ENCODE assay signal across 21 cellular contexts in genomic region chr1:24301395-24302175, GRCh38. TPM values are rescaled to one million over a fixed set of nuclear protein-coding genes. Genes with fewer than 3 reads are reported as not detected.
DNase-seq lines count a peak whose midpoint lies in the region; ATAC-seq, FAIRE-seq and TF ChIP-seq lines count a peak whose summit lies in the region.
"Had no signal": no experiment of that assay in that cellular context is flagged by ENCODE, and none has a peak within 500 bp of the region (broad histone marks: within the 10 kb centered on the region; RNA-seq: fewer than 3 reads in every experiment).

No MANE protein-coding gene starts in this region.

- peaks cover 18% of the 10 kb centered on the region for H3K27me3 ChIP-seq in astrocyte (ENCODE audit: insufficient read depth, low read length)

- H3K9me3 ChIP-seq in A549 (no peaks in the 10 kb centered on the region), HEK293 (ENCODE audit: control insufficient read depth, insufficient read depth, low read depth, low read length) (no peaks in the 10 kb centered on the region), astrocyte (ENCODE audit: insufficient read depth, low read depth, low read length) (no peaks in the 10 kb centered on the region)
- H3K9me3 ChIP-seq: neutrophil had no signal

- H3K4me3 ChIP-seq in A549 (no peak overlapping the region), HEK293 (ENCODE audit: low read depth, low read length) (no peak overlapping the region), astrocyte (ENCODE audit: insufficient read depth, low read depth, low read length) (no peak overlapping the region), foreskin fibroblast (ENCODE audit: low read depth in 1 of 2, low read length in 2 of 2) (no peak overlapping the region)

- H3K4me2 ChIP-seq in A549 = no peak overlapping the region
- H3K4me2 ChIP-seq in astrocyte (ENCODE audit: low read length) = no peak overlapping the region

- no peaks in the 10 kb centered on the region for H3K9me3 Mint-ChIP-seq in astrocyte (ENCODE audit: unreplicated experiment)
- H3K9me3 Mint-ChIP-seq in stimulated activated naive B cell treated with anti-CD40 and anti-IgM and Interleukin-4, amounts not matched to agents 10 μg/mL and 1 μg/mL and 100 μg/mL, for 72 hours = no peaks in the 10 kb centered on the region
- H3K9me3 Mint-ChIP-seq: activated T-helper 17 cell treated with anti-CD3 and anti-CD28 coated beads, Interleukin-2, amount 50 U/mL, for 72 hours; CD8-positive, alpha-beta memory T cell; mesothelial cell of epicardium had no signal

- TF ChIP-seq RAD21 in A549 (conservative IDR thresholded peaks at IDR 0.05 in 1 of 2, IDR thresholded peaks at IDR 0.05 in 1 of 2) = no peak

- H3K27me3 Mint-ChIP-seq in astrocyte (ENCODE audit: low read depth, unreplicated experiment) = peaks cover 32% of the 10 kb centered on the region
- peaks cover 22 to 46% of the 10 kb centered on the region in 2 donors for H3K27me3 Mint-ChIP-seq in stimulated activated naive B cell treated with anti-CD40 and anti-IgM and Interleukin-4, amounts not matched to agents 10 μg/mL and 1 μg/mL and 100 μg/mL, for 72 hours

- H4K20me1 ChIP-seq in astrocyte (ENCODE audit: insufficient read depth, low read length) = no peaks in the 10 kb centered on the region

- FAIRE-seq in A549 (lab: Jason Lieb, UNC) (no peak), astrocyte (lab: Jason Lieb, UNC) (no peak)
- FAIRE-seq: GM12892, HTR-8/SVneo had no signal

- no peak overlapping the region for H3K9ac ChIP-seq in astrocyte (ENCODE audit: low read length)

- no peak for TF ChIP-seq POLR2A in A549 (IDR thresholded peaks at IDR 0.05; ENCODE audit: low read length)

- TF ChIP-seq CTCF in A549 (IDR thresholded peaks at IDR 0.05) (no peak), HEK293 (tag by site-specific recombination; IDR thresholded peaks at IDR 0.05) (no peak), astrocyte (IDR thresholded peaks at IDR 0.05; ENCODE audit: insufficient read depth, low read depth, low read length) (no peak), foreskin fibroblast (IDR thresholded peaks at IDR 0.05; ENCODE audit: low read depth, low read length) (no peak)

- no peak for DNase-seq in A549 (ENCODE audit: low read depth in 1 of 2, low spot score in 1 of 2)
- DNase-seq in astrocyte (ENCODE audit: low read depth) = peak; percentile 27
- DNase-seq in foreskin fibroblast = peak; percentile 37 to 58
- DNase-seq in stimulated activated naive B cell treated with anti-CD40 and anti-IgM and Interleukin-4, amounts not matched to agents 10 μg/mL and 1 μg/mL and 100 μg/mL, for 72 hours = no peak
- no peak for DNase-seq in NOMO-1 (lab: John Stamatoyannopoulos, UW; ENCODE audit: unreplicated experiment in 2 of 2)
- no peak for DNase-seq in midbrain (lab: John Stamatoyannopoulos, UW)
- DNase-seq in NCI-H2196 (lab: John Stamatoyannopoulos, UW; ENCODE audit: unreplicated experiment) = no peak
- DNase-seq: CD8-positive, alpha-beta memory T cell; H7; islet precursor cell; NCI-H1694 treated with DMSO at 0.1 percent for 48 hours; right cardiac atrium; Right ventricle myocardium superior had no signal

- ATAC-seq in A549 = no peak
- ATAC-seq in stimulated activated naive B cell treated with anti-CD40 and anti-IgM and Interleukin-4, amounts not matched to agents 10 μg/mL and 1 μg/mL and 100 μg/mL, for 72 hours (replicated peaks) = no peak
- ATAC-seq: activated CD4-positive, CD25-positive, alpha-beta regulatory T cell treated with anti-CD3 and anti-CD28 coated beads, Interleukin-2, amount 50 U/mL, for 24 hours; activated T-helper 17 cell treated with anti-CD3 and anti-CD28 coated beads, Interleukin-2, amount 50 U/mL, for 72 hours; right cardiac atrium had no signal

- no peak overlapping the region for H2AFZ ChIP-seq in astrocyte (ENCODE audit: low read depth, low read length)

- POLR2A ChIA-PET in A549 (lab: Yijun Ruan, JAX) = no interaction called here
- POLR2A ChIA-PET in HEK293 (lab: Yijun Ruan, JAX) = interaction anchor here (1.0 to 1.4 kb wide), 2 partner anchors 14 to 21 kb away, joined by 4 to 5 read pairs; no protein-coding TSS in a partner anchor

- H3K27ac ChIP-seq in A549 = peak overlapping the region; percentile 4 to 66; a peak in 4 of 6 replicates
- no peak overlapping the region for H3K27ac ChIP-seq in HEK293 (ENCODE audit: extremely low read depth, low read depth, low read length)
- no peak overlapping the region for H3K27ac ChIP-seq in astrocyte (ENCODE audit: low read depth, low read length)
- H3K27ac ChIP-seq: neutrophil had no signal

- no peak overlapping the region for H3K4me3 Mint-ChIP-seq in astrocyte (ENCODE audit: unreplicated experiment)
- no peak overlapping the region for H3K4me3 Mint-ChIP-seq in stimulated activated naive B cell treated with anti-CD40 and anti-IgM and Interleukin-4, amounts not matched to agents 10 μg/mL and 1 μg/mL and 100 μg/mL, for 72 hours
- H3K4me3 Mint-ChIP-seq: activated T-helper 17 cell treated with anti-CD3 and anti-CD28 coated beads, Interleukin-2, amount 50 U/mL, for 72 hours; CD8-positive, alpha-beta memory T cell; mesothelial cell of epicardium had no signal

- no peaks in the 10 kb centered on the region for H3K4me1 Mint-ChIP-seq in astrocyte (ENCODE audit: low read depth, unreplicated experiment)
- no peaks in the 10 kb centered on the region for H3K4me1 Mint-ChIP-seq in stimulated activated naive B cell treated with anti-CD40 and anti-IgM and Interleukin-4, amounts not matched to agents 10 μg/mL and 1 μg/mL and 100 μg/mL, for 72 hours
- H3K4me1 Mint-ChIP-seq: activated T-helper 17 cell treated with anti-CD3 and anti-CD28 coated beads, Interleukin-2, amount 50 U/mL, for 72 hours; CD8-positive, alpha-beta memory T cell had no signal

- WGBS in A549 (ENCODE audit: missing lambda C conversion rate) = 72% methylated on average over 6 of the region's 6 CpGs

- H3K36me3 Mint-ChIP-seq in astrocyte (ENCODE audit: low read depth, unreplicated experiment) = no peaks in the 10 kb centered on the region
- no peaks in the 10 kb centered on the region for H3K36me3 Mint-ChIP-seq in stimulated activated naive B cell treated with anti-CD40 and anti-IgM and Interleukin-4, amounts not matched to agents 10 μg/mL and 1 μg/mL and 100 μg/mL, for 72 hours
- H3K36me3 Mint-ChIP-seq: CD8-positive, alpha-beta memory T cell; mesothelial cell of epicardium had no signal

- CTCF ChIA-PET in A549 (lab: Yijun Ruan, JAX) (interaction anchor here (0.7 to 5.6 kb wide), 4 partner anchors 11 to 100 kb away, joined by 3 to 20 read pairs (median 3); no protein-coding TSS in a partner anchor), HEK293 (lab: Yijun Ruan, JAX) (interaction anchor here (0.5 to 2.3 kb wide), 7 partner anchors 10 to 142 kb away, joined by 3 to 9 read pairs (median 3); no protein-coding TSS in a partner anchor)

- no peaks in the 10 kb centered on the region for H3K79me2 ChIP-seq in astrocyte (ENCODE audit: insufficient read depth, low read length)

- no peaks in the 10 kb centered on the region for H3K36me3 ChIP-seq in HEK293 (ENCODE audit: control insufficient read depth in 2 of 2, insufficient read depth in 1 of 2, low read length in 2 of 2)
- H3K36me3 ChIP-seq in astrocyte (ENCODE audit: insufficient read depth, low read length) = no peaks in the 10 kb centered on the region
- H3K36me3 ChIP-seq: neutrophil had no signal

- TF ChIP-seq EP300 in A549 (IDR thresholded peaks at IDR 0.05) = no peak

- no peak overlapping the region for H3K27ac Mint-ChIP-seq in astrocyte (ENCODE audit: unreplicated experiment)
- no peak overlapping the region for H3K27ac Mint-ChIP-seq in stimulated activated naive B cell treated with anti-CD40 and anti-IgM and Interleukin-4, amounts not matched to agents 10 μg/mL and 1 μg/mL and 100 μg/mL, for 72 hours
- H3K27ac Mint-ChIP-seq: activated T-helper 17 cell treated with anti-CD3 and anti-CD28 coated beads, Interleukin-2, amount 50 U/mL, for 72 hours; CD8-positive, alpha-beta memory T cell; mesothelial cell of epicardium had no signal

- H3K4me1 ChIP-seq in A549 = peaks cover 14% of the 10 kb centered on the region
- no peaks in the 10 kb centered on the region for H3K4me1 ChIP-seq in HEK293 (ENCODE audit: control insufficient read depth, insufficient read depth, low read length)
- no peaks in the 10 kb centered on the region for H3K4me1 ChIP-seq in astrocyte (ENCODE audit: insufficient read depth, low read length)

TF ChIP-seq in A549, 52 proteins besides CTCF, POLR2A, EP300 and RAD21 (continues in another document):
- TF ChIP-seq CBX8 (IDR thresholded peaks at IDR 0.05) (no peak), ZFP36 (IDR thresholded peaks at IDR 0.05; ENCODE audit: borderline replicate concordance, partially characterized antibody) (no peak), MAFK (IDR thresholded peaks at IDR 0.05; ENCODE audit: partially characterized antibody) (no peak), PHF8 (IDR thresholded peaks at IDR 0.05; ENCODE audit: borderline replicate concordance, low read depth) (no peak)

TF ChIP-seq in HEK293, 187 proteins besides CTCF, POLR2A, EP300 and RAD21 (continues in another document):
- TF ChIP-seq ZNF626 (tag by site-specific recombination; IDR thresholded peaks at IDR 0.05) = no peak

RNA-seq across cellular contexts. Expression of gene GRHL3, which starts 17.6 kb away (rescaled TPM):
- polyA plus RNA-seq in A549 (2011; rRNA removed) (1.6 and 2.5 TPM in 2 replicates), A549 (2017; fragmentation: RNase III; extraction: RNeasy Plus Mini Kit Qiagen cat#74134 plus additional on column Dnase treatment) (0.58 to 0.71 TPM (median 0.59 TPM) in 3 replicates)
- 1.2 and 1.4 TPM in 2 replicates for polyA plus RNA-seq in A549 (2012; cell fraction: cytosol; rRNA removed)
- 1.2 and 1.8 TPM in 2 replicates for polyA plus RNA-seq in A549 (2012; cell fraction: nucleus; rRNA removed)
- polyA minus RNA-seq in A549 (2011; rRNA and poly(A)+ RNA removed) = 0.68 and 1.2 TPM in 2 replicates
- 2.6 and 6.9 TPM in 2 replicates for total RNA-seq in astrocyte
- total RNA-seq: activated T-helper 17 cell treated with anti-CD3 and anti-CD28 coated beads, Interleukin-2, amount 50 U/mL, for 72 hours; Right ventricle myocardium superior; T-helper 2 cell treated with Interferon-gamma antibody and Interleukin-4, amounts not matched to agents 100 ng/mL and 5 ng/mL, for 36 hours had no signal
- polyA plus RNA-seq: CD8-positive, alpha-beta memory T cell; right cardiac atrium had no signal

Comparison
In these comparisons a context has a peak if more than half of its experiments do, and no peak if none do; other contexts are left out.
1. DNase-seq: peak in astrocyte (single experiment) and foreskin fibroblast (2 of 2); none in A549 (0 of 2), stimulated activated naive B cell treated with anti-CD40 and anti-IgM and Interleukin-4, amounts not matched to agents 10 μg/mL and 1 μg/mL and 100 μg/mL, for 72 hours (single experiment), NOMO-1 (0 of 2), midbrain (single experiment) and NCI-H2196 (single experiment).
2. H3K27ac ChIP-seq: peak in A549 (2 of 2); none in HEK293 (single experiment) and astrocyte (single experiment).